Comparison of ENCODE assay signal across 1 cellular context in genomic region chr2:214648520-214648919, GRCh38.
TF ChIP-seq lines count a peak whose summit lies in the region.

No MANE protein-coding gene starts in this region.

TF ChIP-seq in GM12878, 131 proteins besides CTCF, POLR2A, EP300 and RAD21:
- TF ChIP-seq BRCA1 (IDR thresholded peaks at IDR 0.05; ENCODE audit: low read depth, low read length) (no peak), MXI1 (IDR thresholded peaks at IDR 0.05; ENCODE audit: low read depth, low read length) (no peak), EED (IDR thresholded peaks at IDR 0.05; ENCODE audit: low read depth) (no peak), ZNF384 (IDR thresholded peaks at IDR 0.05; ENCODE audit: borderline replicate concordance, low read depth, low read length) (no peak), PAX5 (IDR thresholded peaks at IDR 0.05; ENCODE audit: borderline replicate concordance, low read depth, low read length) (no peak), HDGF (IDR thresholded peaks at IDR 0.05) (no peak), CEBPB (IDR thresholded peaks at IDR 0.05; ENCODE audit: borderline replicate concordance in 1 of 2, low read depth in 2 of 2, low read length in 2 of 2) (no peak), PBX3 (IDR thresholded peaks at IDR 0.05; ENCODE audit: insufficient replicate concordance, low read depth, low read length) (no peak), SUPT20H (IDR thresholded peaks at IDR 0.05; ENCODE audit: borderline replicate concordance, control insufficient read depth, low read depth, low read length) (no peak)
- TF ChIP-seq, protein P1, sequence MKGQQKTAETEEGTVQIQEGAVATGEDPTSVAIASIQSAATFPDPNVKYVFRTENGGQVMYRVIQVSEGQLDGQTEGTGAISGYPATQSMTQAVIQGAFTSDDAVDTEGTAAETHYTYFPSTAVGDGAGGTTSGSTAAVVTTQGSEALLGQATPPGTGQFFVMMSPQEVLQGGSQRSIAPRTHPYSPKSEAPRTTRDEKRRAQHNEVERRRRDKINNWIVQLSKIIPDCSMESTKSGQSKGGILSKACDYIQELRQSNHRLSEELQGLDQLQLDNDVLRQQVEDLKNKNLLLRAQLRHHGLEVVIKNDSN (IDR thresholded peaks at IDR 0.05; ENCODE audit: borderline replicate concordance, extremely low read length, insufficient read depth, low read depth, low read length): no peak
- TF ChIP-seq, protein P2, sequence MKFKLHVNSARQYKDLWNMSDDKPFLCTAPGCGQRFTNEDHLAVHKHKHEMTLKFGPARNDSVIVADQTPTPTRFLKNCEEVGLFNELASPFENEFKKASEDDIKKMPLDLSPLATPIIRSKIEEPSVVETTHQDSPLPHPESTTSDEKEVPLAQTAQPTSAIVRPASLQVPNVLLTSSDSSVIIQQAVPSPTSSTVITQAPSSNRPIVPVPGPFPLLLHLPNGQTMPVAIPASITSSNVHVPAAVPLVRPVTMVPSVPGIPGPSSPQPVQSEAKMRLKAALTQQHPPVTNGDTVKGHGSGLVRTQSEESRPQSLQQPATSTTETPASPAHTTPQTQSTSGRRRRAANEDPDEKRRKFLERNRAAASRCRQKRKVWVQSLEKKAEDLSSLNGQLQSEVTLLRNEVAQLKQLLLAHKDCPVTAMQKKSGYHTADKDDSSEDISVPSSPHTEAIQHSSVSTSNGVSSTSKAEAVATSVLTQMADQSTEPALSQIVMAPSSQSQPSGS (IDR thresholded peaks at IDR 0.05; ENCODE audit: low read length): no peak
- TF ChIP-seq, protein P3, sequence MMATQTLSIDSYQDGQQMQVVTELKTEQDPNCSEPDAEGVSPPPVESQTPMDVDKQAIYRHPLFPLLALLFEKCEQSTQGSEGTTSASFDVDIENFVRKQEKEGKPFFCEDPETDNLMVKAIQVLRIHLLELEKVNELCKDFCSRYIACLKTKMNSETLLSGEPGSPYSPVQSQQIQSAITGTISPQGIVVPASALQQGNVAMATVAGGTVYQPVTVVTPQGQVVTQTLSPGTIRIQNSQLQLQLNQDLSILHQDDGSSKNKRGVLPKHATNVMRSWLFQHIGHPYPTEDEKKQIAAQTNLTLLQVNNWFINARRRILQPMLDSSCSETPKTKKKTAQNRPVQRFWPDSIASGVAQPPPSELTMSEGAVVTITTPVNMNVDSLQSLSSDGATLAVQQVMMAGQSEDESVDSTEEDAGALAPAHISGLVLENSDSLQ (IDR thresholded peaks at IDR 0.05): no peak
